Comparison of ENCODE assay signal across 8 cellular contexts in the genomic region with DNA sequence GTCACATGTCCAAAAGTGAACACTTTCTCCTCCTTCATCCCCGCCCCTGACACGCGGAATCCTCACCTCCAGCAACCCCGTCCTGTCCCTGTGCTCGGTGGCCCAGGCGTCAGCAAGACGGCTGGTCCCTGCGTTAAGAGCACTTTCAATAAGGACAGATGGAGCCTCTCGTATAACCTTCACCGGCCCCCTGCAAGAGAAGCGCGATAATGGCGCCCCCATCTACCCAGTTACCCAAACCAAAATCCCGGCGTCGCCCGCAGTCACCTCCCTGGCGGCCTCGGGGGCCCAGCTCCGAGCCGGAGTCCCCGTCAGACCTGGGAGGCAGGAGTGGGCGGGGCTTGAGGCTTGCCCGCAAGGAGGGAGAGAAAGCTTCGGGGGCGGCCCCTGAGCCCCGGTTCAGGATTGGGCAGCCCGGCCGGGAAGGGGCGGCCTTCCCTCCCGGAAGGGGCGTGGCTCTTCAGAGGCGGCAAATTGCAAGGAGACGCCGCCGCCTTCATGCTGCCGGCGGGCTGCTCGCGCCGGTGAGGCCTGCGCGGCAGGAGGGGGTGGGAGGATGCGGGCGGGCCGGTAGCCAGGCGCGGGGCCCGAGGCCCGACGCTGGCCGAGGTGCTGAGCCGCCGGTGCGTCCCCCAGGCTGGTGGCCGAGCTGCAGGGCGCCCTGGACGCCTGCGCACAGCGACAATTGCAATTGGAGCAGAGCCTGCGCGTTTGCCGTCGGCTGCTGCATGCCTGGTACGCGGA. TPM values are rescaled to one million over a fixed set of nuclear protein-coding genes. Genes with fewer than 3 reads are reported as not detected.
DNase-seq lines count a peak whose midpoint lies in the region; ATAC-seq, FAIRE-seq and TF ChIP-seq lines count a peak whose summit lies in the region.

A gene with protein sequence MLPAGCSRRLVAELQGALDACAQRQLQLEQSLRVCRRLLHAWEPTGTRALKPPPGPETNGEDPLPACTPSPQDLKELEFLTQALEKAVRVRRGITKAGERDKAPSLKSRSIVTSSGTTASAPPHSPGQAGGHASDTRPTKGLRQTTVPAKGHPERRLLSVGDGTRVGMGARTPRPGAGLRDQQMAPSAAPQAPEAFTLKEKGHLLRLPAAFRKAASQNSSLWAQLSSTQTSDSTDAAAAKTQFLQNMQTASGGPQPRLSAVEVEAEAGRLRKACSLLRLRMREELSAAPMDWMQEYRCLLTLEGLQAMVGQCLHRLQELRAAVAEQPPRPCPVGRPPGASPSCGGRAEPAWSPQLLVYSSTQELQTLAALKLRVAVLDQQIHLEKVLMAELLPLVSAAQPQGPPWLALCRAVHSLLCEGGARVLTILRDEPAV (plus strand): TSS at position 463 of the 744 bp plus-strand sequence. CDS start 36 bp downstream, at position 499.

- POLR2A ChIA-PET in AG04449 (lab: Yijun Ruan, JAX), result interaction anchor here (0.9 to 1.6 kb wide), 5 partner anchors 9 to 23 kb away, joined by 3 to 5 read pairs (median 4); a partner anchor contains a TSS

- FAIRE-seq in bronchial epithelial cell (lab: Jason Lieb, UNC), result no peak

- ATAC-seq in GM18873 (IDR thresholded peaks at IDR 0.05; ENCODE audit: low FRiP score, unreplicated experiment) (peak; percentile 77), HG03159 (IDR thresholded peaks at IDR 0.05; ENCODE audit: unreplicated experiment) (peak; percentile 89)

- H3K4me3 ChIP-seq in AG04449 (ENCODE audit: low read depth, low read length) (peak within 1 kb of the TSS; percentile 67), WERI-Rb-1 (ENCODE audit: low read depth, low read length) (peak within 1 kb of the TSS; percentile 65), bronchial epithelial cell (ENCODE audit: low read depth, low read length) (peak within 1 kb of the TSS; percentile 48)

- DNase-seq in AG04449 (ENCODE audit: low read depth, low spot score) (peak; percentile 38), NCI-H2227 treated with DMSO at 0.1 percent for 48 hours (lab: John Stamatoyannopoulos, UW) (peak; percentile 95), WERI-Rb-1 (peak; percentile 98), bronchial epithelial cell (ENCODE audit: low read depth) (peak; percentile 85), iPS-NIHi7 (ENCODE audit: extremely low spot score) (peak; percentile 100), smooth muscle cell of the brain vasculature (ENCODE audit: low read depth, low spot score) (peak; percentile 86)

- no peaks in the 10 kb centered on the region for H3K27me3 ChIP-seq in WERI-Rb-1 (ENCODE audit: insufficient read depth, low read depth, severe bottlenecking)
- H3K27me3 ChIP-seq in bronchial epithelial cell (ENCODE audit: control insufficient read depth, insufficient read depth, low read length), result no peaks in the 10 kb centered on the region

- TF ChIP-seq CTCF in AG04449 (IDR thresholded peaks at IDR 0.05; ENCODE audit: insufficient read depth, low read length, missing control alignments), result no peak
- no peak for TF ChIP-seq CTCF in WERI-Rb-1 (IDR thresholded peaks at IDR 0.05; ENCODE audit: low read depth, low read length)
- TF ChIP-seq CTCF in bronchial epithelial cell (IDR thresholded peaks at IDR 0.05; ENCODE audit: insufficient read depth, low read length, severe bottlenecking), result no peak

- no peaks in the 10 kb centered on the region for H3K9me3 ChIP-seq in WERI-Rb-1 (ENCODE audit: severe bottlenecking)

- CTCF ChIA-PET in AG04449 (lab: Yijun Ruan, JAX), result interaction anchor here (0.9 to 1.3 kb wide), 3 partner anchors 9 to 23 kb away, joined by 3 to 4 read pairs (median 3); no protein-coding TSS in a partner anchor

- peak within 1 kb of the TSS; percentile 91 for H3K27ac ChIP-seq in WERI-Rb-1

- peaks cover 71% of the 10 kb centered on the region for H3K36me3 ChIP-seq in WERI-Rb-1
- H3K36me3 ChIP-seq in bronchial epithelial cell (ENCODE audit: control insufficient read depth, insufficient read depth, low read length), result peaks cover 5% of the 10 kb centered on the region

RNA-seq across cellular contexts. Expression of the gene that starts here (rescaled TPM):
- 0.53 and 0.64 TPM in 2 replicates for total RNA-seq in bronchial epithelial cell

Comparison
In these comparisons a context has a peak if more than half of its experiments do, and no peak if none do; other contexts are left out.
1. Peak in every context shown above with its lines: DNase-seq, ATAC-seq, H3K4me3 ChIP-seq and H3K27ac ChIP-seq.
2. Peak in DNase-seq and H3K4me3 ChIP-seq in bronchial epithelial cell; RNA of the gene not detected or under 1 TPM.
3. DNase-seq: peak in every context shown above with its lines; median percentile 100 in iPS-NIHi7; 98 in WERI-Rb-1; 95 in NCI-H2227 treated with DMSO at 0.1 percent for 48 hours; 86 in smooth muscle cell of the brain vasculature; 85 in bronchial epithelial cell; 38 in AG04449.